15 cellular contexts compared by ENCODE assay signal in genomic region chr9:127411122-127411521, GRCh38.
"Had no signal": no experiment of that assay in that cellular context is flagged by ENCODE, and none has a peak within 500 bp of the region (broad histone marks: within the 10 kb centered on the region; RNA-seq: fewer than 3 reads in every experiment).

No MANE protein-coding gene starts in this region.

- DNase-seq: activated CD4-positive, CD25-positive, alpha-beta regulatory T cell treated with anti-CD3 and anti-CD28 coated beads, Interleukin-2, amount 50 U/mL, for 72 hours; activated naive CD4-positive, alpha-beta T cell; activated naive CD8-positive, alpha-beta T cell treated with anti-CD3 and anti-CD28 coated beads, Interleukin-2, amount 50 U/mL, for 24 hours; activated T-cell treated with anti-CD3 and anti-CD28 coated beads for 4 hours; cerebellar nuclear complex; effector memory CD8-positive, alpha-beta T cell; islet precursor cell; mammary epithelial cell; stimulated activated CD4-positive, alpha-beta T cell treated with anti-CD3 and anti-CD28 coated beads, Interleukin-2, amount 100 ng/mL, for 48 hours; T-helper 2 cell had no signal

- H3K4me3 Mint-ChIP-seq: activated naive CD8-positive, alpha-beta T cell treated with anti-CD3 and anti-CD28 coated beads, Interleukin-2, amount 50 U/mL, for 24 hours; effector memory CD8-positive, alpha-beta T cell; neural crest cell; stimulated activated memory B cell treated with anti-CD40 and anti-IgM and Interleukin-4, amounts not matched to agents 10 μg/mL and 1 μg/mL and 100 μg/mL, for 72 hours had no signal

- H3K27ac ChIP-seq: ascending aorta, breast epithelium, epithelial cell of prostate had no signal

- H3K27me3 Mint-ChIP-seq: effector memory CD8-positive, alpha-beta T cell; stimulated activated memory B cell treated with anti-CD40 and anti-IgM and Interleukin-4, amounts not matched to agents 10 μg/mL and 1 μg/mL and 100 μg/mL, for 72 hours had no signal

- H3K4me3 ChIP-seq: ascending aorta, breast epithelium had no signal

- H3K9me3 ChIP-seq: ascending aorta, breast epithelium had no signal

- H3K4me1 Mint-ChIP-seq: activated naive CD8-positive, alpha-beta T cell treated with anti-CD3 and anti-CD28 coated beads, Interleukin-2, amount 50 U/mL, for 24 hours had no signal

- ATAC-seq: activated naive CD8-positive, alpha-beta T cell treated with anti-CD3 and anti-CD28 coated beads, Interleukin-2, amount 50 U/mL, for 24 hours; effector memory CD8-positive, alpha-beta T cell; stimulated activated memory B cell treated with anti-CD40 and anti-IgM and Interleukin-4, amounts not matched to agents 10 μg/mL and 1 μg/mL and 100 μg/mL, for 72 hours had no signal

- H3K4me1 ChIP-seq: ascending aorta, breast epithelium had no signal

- H3K9me3 Mint-ChIP-seq: activated naive CD8-positive, alpha-beta T cell treated with anti-CD3 and anti-CD28 coated beads, Interleukin-2, amount 50 U/mL, for 24 hours; effector memory CD8-positive, alpha-beta T cell; neural crest cell; stimulated activated memory B cell treated with anti-CD40 and anti-IgM and Interleukin-4, amounts not matched to agents 10 μg/mL and 1 μg/mL and 100 μg/mL, for 72 hours had no signal

- H3K36me3 ChIP-seq: breast epithelium had no signal

- H3K27ac Mint-ChIP-seq: activated naive CD8-positive, alpha-beta T cell treated with anti-CD3 and anti-CD28 coated beads, Interleukin-2, amount 50 U/mL, for 24 hours; effector memory CD8-positive, alpha-beta T cell; stimulated activated memory B cell treated with anti-CD40 and anti-IgM and Interleukin-4, amounts not matched to agents 10 μg/mL and 1 μg/mL and 100 μg/mL, for 72 hours had no signal

- H3K27me3 ChIP-seq: ascending aorta, breast epithelium had no signal
